In the genomic region with DNA sequence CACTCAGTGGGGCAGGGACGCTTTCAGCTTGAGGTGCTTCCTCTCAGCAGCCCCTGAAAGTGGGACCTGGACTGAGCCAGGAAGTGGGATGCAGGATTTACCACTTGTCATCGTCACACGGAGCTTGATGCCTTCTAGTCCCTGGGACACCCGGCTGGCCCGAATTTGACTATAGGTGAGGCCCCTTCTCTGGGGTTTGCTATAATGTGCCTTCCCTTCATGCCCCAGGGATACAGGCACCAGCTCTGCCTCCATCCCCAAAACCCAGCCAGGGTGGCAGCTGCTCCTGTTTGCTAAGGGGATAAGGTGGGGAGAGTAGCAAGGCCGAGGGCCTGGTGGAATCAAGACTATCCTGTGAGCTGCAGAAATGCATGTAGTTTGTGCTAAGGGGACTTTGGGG, we compare ENCODE assay signal across 20 cellular contexts.
DNase-seq lines count a peak whose midpoint lies in the region; ATAC-seq, FAIRE-seq and TF ChIP-seq lines count a peak whose summit lies in the region.
"Had no signal": no experiment of that assay in that cellular context is flagged by ENCODE, and none has a peak within 500 bp of the region (broad histone marks: within the 10 kb centered on the region; RNA-seq: fewer than 3 reads in every experiment).

No MANE protein-coding gene starts in this region.

- no peak overlapping the region for H3K56ac ChIP-seq in H1 (replicated peaks; ENCODE audit: insufficient read length, low read depth, low read length)

- H2AK5ac ChIP-seq in H1 (ENCODE audit: low read depth, low read length) = no peak overlapping the region

- H3K27me3 ChIP-seq in H1 (replicated peaks in 1 of 4; ENCODE audit: control insufficient read depth in 3 of 4, extremely low read depth in 1 of 4, insufficient read depth in 3 of 4, low read length in 3 of 4) (no peaks in the 10 kb centered on the region), transverse colon (no peaks in the 10 kb centered on the region)
- H3K27me3 ChIP-seq: BLaER1 had no signal

- H3K79me2 ChIP-seq in H1 (ENCODE audit: control insufficient read depth in 1 of 2, insufficient read depth in 2 of 2, low read length in 2 of 2) = no peaks in the 10 kb centered on the region

- no peak overlapping the region for H3K18ac ChIP-seq in H1 (ENCODE audit: extremely low read depth, low read length)

- H3K4me1 ChIP-seq in H1 (replicated peaks in 1 of 4; ENCODE audit: control insufficient read depth in 3 of 4, insufficient read depth in 4 of 4, low read length in 3 of 4) = no peaks in the 10 kb centered on the region
- H3K4me1 ChIP-seq in transverse colon = no peaks in the 10 kb centered on the region
- H3K4me1 ChIP-seq: Caco-2, HAP-1 had no signal

- no peak for FAIRE-seq in H1 (lab: Jason Lieb, UNC)
- FAIRE-seq: A204.1, G401.6, GM12892, H54 had no signal

- POLR2A ChIA-PET in H1 (lab: Charles Lee; ENCODE audit: partially characterized antibody) = no interaction called here

- H3K36me3 ChIP-seq in H1 (ENCODE audit: control insufficient read depth in 2 of 4, insufficient read depth in 4 of 4, low read length in 3 of 4) = no peaks in the 10 kb centered on the region
- H3K36me3 ChIP-seq in transverse colon = no peaks in the 10 kb centered on the region
- H3K36me3 ChIP-seq: BLaER1, HAP-1 had no signal

- H2AFZ ChIP-seq in H1 (ENCODE audit: low read length) = 0 out of 2 replicates have a peak overlapping the region, but pooled peaks have one; percentile 34
- H2AFZ ChIP-seq: GM23248 had no signal

- H3K4me2 ChIP-seq in H1 (ENCODE audit: insufficient read depth in 1 of 2, low read depth in 2 of 2, low read length in 2 of 2) = no peak overlapping the region
- H3K4me2 ChIP-seq: BLaER1 had no signal

- no peaks in the 10 kb centered on the region for H3K79me1 ChIP-seq in H1 (ENCODE audit: low read depth, low read length)

- H3K23me2 ChIP-seq in H1 (ENCODE audit: low read depth, low read length) = no peaks in the 10 kb centered on the region

- TF ChIP-seq RAD21 in H1 (IDR thresholded peaks at IDR 0.05 in 1 of 2, conservative IDR thresholded peaks at IDR 0.05 in 1 of 2; ENCODE audit: low read depth in 2 of 2, low read length in 2 of 2) = no peak

- H2BK120ac ChIP-seq in H1 (replicated peaks; ENCODE audit: low read depth, low read length) = no peak overlapping the region

- H4K91ac ChIP-seq in H1 (replicated peaks; ENCODE audit: insufficient read length, low read length) = no peak overlapping the region

- H2BK12ac ChIP-seq in H1 (ENCODE audit: low read depth, low read length) = no peak overlapping the region

- H2BK15ac ChIP-seq in H1 (ENCODE audit: low read length) = no peak overlapping the region

- no peak overlapping the region for H3K23ac ChIP-seq in H1 (ENCODE audit: insufficient read length)

- ATAC-seq in Right ventricle myocardium inferior (no peak), left cardiac atrium (no peak)
- ATAC-seq: CD8-positive, alpha-beta T cell had no signal

- H3K27ac ChIP-seq in H1 (ENCODE audit: low read depth, low read length) (no peak overlapping the region), transverse colon (no peak overlapping the region)
- H3K27ac ChIP-seq: 22Rv1, BLaER1, C4-2B, GM23248 had no signal

- intact Hi-C loops in Right ventricle myocardium inferior (cut with DNase I) (no loop called here), left cardiac atrium (cut with DNase I) (no loop called here), posterior vena cava (cut with DNase I) (no loop called here), transverse colon (cut with DNase I; ENCODE audit: low total_unique reads) (no loop called here)

- DNase-seq in Right ventricle myocardium inferior (ENCODE audit: missing footprints) = peak; percentile 22
- DNase-seq in left cardiac atrium = no peak
- DNase-seq in H1 (ENCODE audit: low read depth in 1 of 2, low spot score in 2 of 2) = no peak
- peak; percentile 42 for DNase-seq in posterior vena cava (ENCODE audit: low spot score)
- no peak for DNase-seq in H4 (ENCODE audit: low spot score)
- no peak for DNase-seq in transverse colon
- DNase-seq: Caco-2; CD4-positive, CD25-positive, alpha-beta regulatory T cell; CD8-positive, alpha-beta T cell; DND-41; GM23248; HFFc6 had no signal

- 90% methylated on average over 6 of the region's 6 CpGs; no CpG with 5 or more reads in 1 of the 2 experiments for WGBS in H1 (ENCODE audit: extremely low coverage in 1 of 2, insufficient coverage in 1 of 2, insufficient read length in 1 of 2, insufficient replicate concordance in 2 of 2, low coverage in 1 of 2, low lambda C conversion rate in 2 of 2, missing lambda C conversion rate in 1 of 2), 2 experiments
- 68% methylated on average over 6 of the region's 6 CpGs; no CpG with 5 or more reads in 1 of the 2 donors for WGBS in transverse colon (ENCODE audit: low coverage in 1 of 2), 2 donors

- in situ Hi-C loops in transverse colon (cut with MboI; ENCODE audit: low pct_ligation_motif_present in 1 of 4, low pct_unique_long_range_greater_than_20kb in 1 of 4, low sequenced_read_pairs in 3 of 4) = no loop called here

- CTCF ChIA-PET in H1 (lab: Charles Lee; ENCODE audit: partially characterized antibody) = interaction anchor here (1.8 to 2.0 kb wide), 2 partner anchors 30 to 52 kb away, joined by 5 read pairs; no protein-coding TSS in a partner anchor

- H4K20me1 ChIP-seq in H1 (replicated peaks in 1 of 2; ENCODE audit: control insufficient read depth in 1 of 2, insufficient read depth in 2 of 2, low read length in 2 of 2) = no peaks in the 10 kb centered on the region
- H4K20me1 ChIP-seq: BLaER1 had no signal

- no peak overlapping the region for H3K9ac ChIP-seq in H1 (replicated peaks in 1 of 4; ENCODE audit: extremely low read depth in 1 of 4, low read depth in 3 of 4, low read length in 3 of 4)
- H3K9ac ChIP-seq: BLaER1, GM23248 had no signal

- no peak overlapping the region for H3K4me3 ChIP-seq in H1 (ENCODE audit: extremely low read depth in 1 of 4, insufficient read depth in 2 of 4, low read depth in 3 of 4, low read length in 4 of 4)
- no peak overlapping the region for H3K4me3 ChIP-seq in transverse colon
- H3K4me3 ChIP-seq: BLaER1, GM23248, HAP-1 had no signal

- no peak overlapping the region for H4K5ac ChIP-seq in H1 (ENCODE audit: insufficient read length, low read depth, low read length)

- TF ChIP-seq EP300 in H1 (IDR thresholded peaks at IDR 0.05; ENCODE audit: borderline replicate concordance in 1 of 2, low read depth in 2 of 2, low read length in 2 of 2) (no peak), transverse colon (IDR thresholded peaks at IDR 0.05; ENCODE audit: low read depth) (no peak)

- TF ChIP-seq CTCF in H1 (IDR thresholded peaks at IDR 0.05; ENCODE audit: control extremely low read depth in 1 of 3, insufficient read depth in 1 of 3, low read depth in 1 of 3, low read length in 3 of 3) (no peak), transverse colon (IDR thresholded peaks at IDR 0.05) (no peak)

- no peak overlapping the region for H3K14ac ChIP-seq in H1 (ENCODE audit: insufficient read length)

- TF ChIP-seq POLR2A in H1 (IDR thresholded peaks at IDR 0.05; ENCODE audit: control extremely low read depth in 1 of 2, low read depth in 2 of 2, low read length in 2 of 2) = no peak
- TF ChIP-seq POLR2A in transverse colon (IDR thresholded peaks at IDR 0.05) = no peak

- H2BK5ac ChIP-seq in H1 (ENCODE audit: low read depth, low read length) = no peak overlapping the region

- H3K9me3 ChIP-seq in H1 (ENCODE audit: insufficient read depth in 2 of 2, low read depth in 1 of 2, low read length in 1 of 2) = no peaks in the 10 kb centered on the region
- no peaks in the 10 kb centered on the region for H3K9me3 ChIP-seq in transverse colon
- H3K9me3 ChIP-seq: Caco-2, HAP-1 had no signal

- H3K4ac ChIP-seq in H1 (replicated peaks; ENCODE audit: insufficient read length, low read depth, low read length) = no peak overlapping the region

- H2BK20ac ChIP-seq in H1 (ENCODE audit: low read length) = no peak overlapping the region

- no peak overlapping the region; the same call in 1 of the 2 replicates for H4K8ac ChIP-seq in H1 (ENCODE audit: extremely low read depth, insufficient read depth, low read length)

TF ChIP-seq in H1, 55 proteins besides CTCF, POLR2A, EP300 and RAD21:
- TF ChIP-seq HDAC2 (IDR thresholded peaks at IDR 0.05; ENCODE audit: borderline replicate concordance in 1 of 2, low read depth in 2 of 2, low read length in 2 of 2) (no peak), RXRA (IDR thresholded peaks at IDR 0.05; ENCODE audit: insufficient read depth, low read depth, low read length) (no peak), SRF (IDR thresholded peaks at IDR 0.05; ENCODE audit: low read depth, low read length) (no peak), EZH2 (IDR thresholded peaks at IDR 0.05; ENCODE audit: low read depth, low read length, severe bottlenecking) (no peak), KDM5A (IDR thresholded peaks at IDR 0.05; ENCODE audit: low read length) (no peak)

Comparison
In these comparisons a context has a peak if more than half of its experiments do, and no peak if none do; other contexts are left out.
1. DNase-seq: peak in Right ventricle myocardium inferior (single experiment) and posterior vena cava (single experiment); none in left cardiac atrium (single experiment), H1 (0 of 2), H4 (single experiment) and transverse colon (single experiment).